In genomic region chr6:143536461-143536865, GRCh38 we compare ENCODE assay signal across 8 cellular contexts. TPM values are rescaled to one million over a fixed set of nuclear protein-coding genes. Genes with fewer than 3 reads are reported as not detected.
DNase-seq lines count a peak whose midpoint lies in the region; ATAC-seq, FAIRE-seq and TF ChIP-seq lines count a peak whose summit lies in the region.

No MANE protein-coding gene starts in this region.

- WGBS in gastroesophageal sphincter (ENCODE audit: low coverage in 1 of 2), 2 donors: 0% methylated on average over 15 of the region's 27 CpGs; no CpG with 5 or more reads in 1 of the 2 donors
- 1 to 3% methylated on average over 19 to 27 of the region's 27 CpGs for WGBS in pancreas, 2 donors

- no peaks in the 10 kb centered on the region for H3K27me3 Mint-ChIP-seq in activated T-helper 2 cell treated with anti-CD3 and anti-CD28 coated beads, Interferon-gamma antibody, Interleukin-2, Interleukin-4, amounts not matched to agents 10 μg/mL and 5 μg/mL and 100 μg/mL, durations not matched to agents 14 hours and 24 hours and 36 hours (ENCODE audit: low read depth)

- peaks cover 36% of the 10 kb centered on the region for H3K4me1 Mint-ChIP-seq in activated T-helper 2 cell treated with anti-CD3 and anti-CD28 coated beads, Interferon-gamma antibody, Interleukin-2, Interleukin-4, amounts not matched to agents 10 μg/mL and 5 μg/mL and 100 μg/mL, durations not matched to agents 14 hours and 24 hours and 36 hours (ENCODE audit: low read depth)

- H3K36me3 Mint-ChIP-seq in activated T-helper 2 cell treated with anti-CD3 and anti-CD28 coated beads, Interferon-gamma antibody, Interleukin-2, Interleukin-4, amounts not matched to agents 10 μg/mL and 5 μg/mL and 100 μg/mL, durations not matched to agents 14 hours and 24 hours and 36 hours (ENCODE audit: low read depth): peaks cover 9% of the 10 kb centered on the region

- intact Hi-C loops in A673 (cut with micrococcal nuclease; ENCODE audit: unreplicated experiment): loop anchor here (10.0 kb wide), 1 partner anchor 842 kb away; no protein-coding TSS in a partner anchor
- intact Hi-C loops in Panc1 (cut with micrococcal nuclease; ENCODE audit: unreplicated experiment): no loop called here
- intact Hi-C loops in activated T-helper 2 cell treated with anti-CD3 and anti-CD28 coated beads, Interferon-gamma antibody, Interleukin-2, Interleukin-4, amounts not matched to agents 10 μg/mL and 5 μg/mL and 100 μg/mL, durations not matched to agents 14 hours and 24 hours and 36 hours (cut with micrococcal nuclease): loop anchor here (1.0 to 2.0 kb wide), 3 partner anchors 8 to 38 kb away; partner anchors contain the start of gene FUCA2
- intact Hi-C loops in pancreas (cut with DNase I): no loop called here

- H3K27ac Mint-ChIP-seq in activated T-helper 2 cell treated with anti-CD3 and anti-CD28 coated beads, Interferon-gamma antibody, Interleukin-2, Interleukin-4, amounts not matched to agents 10 μg/mL and 5 μg/mL and 100 μg/mL, durations not matched to agents 14 hours and 24 hours and 36 hours: peak overlapping the region; percentile 73

- H3K27ac ChIP-seq in A673 (ENCODE audit: low read depth, low read length, poor library complexity, severe bottlenecking) (no peak overlapping the region), Panc1 (ENCODE audit: low read length) (peak overlapping the region; percentile 61), gastroesophageal sphincter (peak overlapping the region in 3 of 4 donors; percentile 78 to 81 (median 79)), pancreas (peak overlapping the region in 3 of 4 donors; percentile 46 to 79 (median 72))

- peaks cover 16% of the 10 kb centered on the region for H3K27me3 ChIP-seq in A673 (replicated peaks; ENCODE audit: insufficient read depth, low read depth, low read length, poor library complexity)
- H3K27me3 ChIP-seq in Panc1 (ENCODE audit: control insufficient read depth, insufficient read depth, low read length): no peaks in the 10 kb centered on the region; the same call in 1 of the 2 replicates
- no peaks in the 10 kb centered on the region for H3K27me3 ChIP-seq in gastroesophageal sphincter
- H3K27me3 ChIP-seq in pancreas: no peaks in the 10 kb centered on the region

- CTCF ChIA-PET in A673 (lab: Charles Lee) (no interaction called here), Panc1 (lab: Charles Lee) (no interaction called here)

- no peak for FAIRE-seq in pancreas (lab: Jason Lieb, UNC)

- no peak for TF ChIP-seq EP300 in gastroesophageal sphincter (IDR thresholded peaks at IDR 0.05)

- in situ Hi-C loops in Panc1 (cut with HindIII; ENCODE audit: low pct_unique_long_range_greater_than_20kb, low sequenced_read_pairs): no loop called here

- POLR2A ChIA-PET in A673 (lab: Charles Lee; ENCODE audit: low non-redundant PET): no interaction called here
- POLR2A ChIA-PET in Panc1 (lab: Charles Lee): interaction anchor here (0.6 kb wide), 1 partner anchor 882 kb away, joined by 4 read pairs; no protein-coding TSS in a partner anchor

- peak overlapping the region; percentile 77 for H3K4me3 Mint-ChIP-seq in activated T-helper 2 cell treated with anti-CD3 and anti-CD28 coated beads, Interferon-gamma antibody, Interleukin-2, Interleukin-4, amounts not matched to agents 10 μg/mL and 5 μg/mL and 100 μg/mL, durations not matched to agents 14 hours and 24 hours and 36 hours (ENCODE audit: low read depth)

- peak; percentile 58 for ATAC-seq in GM18873 (IDR thresholded peaks at IDR 0.05; ENCODE audit: low FRiP score, unreplicated experiment)
- peak; percentile 63 for ATAC-seq in HG03108 (IDR thresholded peaks at IDR 0.05; ENCODE audit: unreplicated experiment)
- peak; percentile 86 for ATAC-seq in Panc1
- peak; percentile 60 for ATAC-seq in gastroesophageal sphincter
- peak; percentile 68 to 81 (median 73) for ATAC-seq in pancreas

- H3K4me3 ChIP-seq in A673 (ENCODE audit: low read depth, low read length, poor library complexity, severe bottlenecking) (peak overlapping the region; percentile 36), Panc1 (ENCODE audit: low read depth in 2 of 2, low read length in 2 of 2) (peak overlapping the region; percentile 56 to 61), gastroesophageal sphincter (peak overlapping the region; percentile 59 to 63), pancreas (peak overlapping the region; percentile 21 to 60 (median 35))

- H3K9me3 Mint-ChIP-seq in activated T-helper 2 cell treated with anti-CD3 and anti-CD28 coated beads, Interferon-gamma antibody, Interleukin-2, Interleukin-4, amounts not matched to agents 10 μg/mL and 5 μg/mL and 100 μg/mL, durations not matched to agents 14 hours and 24 hours and 36 hours: no peaks in the 10 kb centered on the region

- H3K9me3 ChIP-seq in A673 (ENCODE audit: low read depth, low read length, poor library complexity, severe bottlenecking): no peaks in the 10 kb centered on the region
- H3K9me3 ChIP-seq in Panc1 (ENCODE audit: control insufficient read depth, insufficient read depth, low read depth, low read length): no peaks in the 10 kb centered on the region
- no peaks in the 10 kb centered on the region for H3K9me3 ChIP-seq in gastroesophageal sphincter
- H3K9me3 ChIP-seq in pancreas: no peaks in the 10 kb centered on the region

- no peaks in the 10 kb centered on the region for H3K4me1 ChIP-seq in A673 (ENCODE audit: insufficient read depth, low read length, poor library complexity, severe bottlenecking)
- H3K4me1 ChIP-seq in Panc1 (ENCODE audit: control insufficient read depth, insufficient read depth, low read length): peaks cover 11% of the 10 kb centered on the region; the same call in 1 of the 2 replicates
- H3K4me1 ChIP-seq in gastroesophageal sphincter: peaks cover 0 to 17% (median 6%) of the 10 kb centered on the region in 3 donors
- H3K4me1 ChIP-seq in pancreas: no peaks in the 10 kb centered on the region

- DNase-seq in A673 (ENCODE audit: low spot score) (peak; percentile 19), Panc1 (ENCODE audit: low read depth, low spot score) (no peak), pancreas (peak; percentile 40 to 82 (median 50)), inferior parietal cortex (ENCODE audit: extremely low spot score) (no peak)
- DNase-seq in activated T-helper 2 cell treated with anti-CD3 and anti-CD28 coated beads, Interferon-gamma antibody, Interleukin-2, Interleukin-4, amounts not matched to agents 10 μg/mL and 5 μg/mL and 100 μg/mL, durations not matched to agents 14 hours and 24 hours and 36 hours (ENCODE audit: low spot score): peak; percentile 45

- TF ChIP-seq POLR2A in gastroesophageal sphincter (IDR thresholded peaks at IDR 0.05): no peak

- TF ChIP-seq CTCF in A673 (conservative IDR thresholded peaks at IDR 0.05; ENCODE audit: low read depth, low read length): no peak
- no peak for TF ChIP-seq CTCF in Panc1 (IDR thresholded peaks at IDR 0.05)
- no peak for TF ChIP-seq CTCF in gastroesophageal sphincter (IDR thresholded peaks at IDR 0.05)
- no peak for TF ChIP-seq CTCF in pancreas (IDR thresholded peaks at IDR 0.05)

- BruUV-seq in A673 (replicated peaks; lab: Mats Ljungman, UMichigan) (no TSS peak), Panc1 (replicated peaks; lab: Mats Ljungman, UMichigan) (no TSS peak)

- H3K36me3 ChIP-seq in A673 (ENCODE audit: insufficient read depth, low read length, poor library complexity, severe bottlenecking) (no peaks in the 10 kb centered on the region), Panc1 (ENCODE audit: control insufficient read depth, insufficient read depth, low read length) (no peaks in the 10 kb centered on the region), gastroesophageal sphincter (no peaks in the 10 kb centered on the region), pancreas (no peaks in the 10 kb centered on the region)

RNA-seq across cellular contexts. Expression of gene FUCA2, which starts 24.9 kb away (rescaled TPM):
- total RNA-seq in A673 (2021) (11.4 and 15.3 TPM in 2 replicates), Panc1 (2021; ENCODE audit: unreplicated experiment) (68.1 TPM), gastroesophageal sphincter (10 to 100 TPM; 19.4 to 28.4 (median 23.9) TPM), pancreas (10 to 100 TPM; 21.0 to 36.7 (median 29.3) TPM)
- 42.9 TPM for polyA plus RNA-seq in Panc1 (2012; ENCODE audit: insufficient read length)
- total RNA-seq in activated T-helper 2 cell treated with anti-CD3 and anti-CD28 coated beads, Interferon-gamma antibody, Interleukin-2, Interleukin-4, amounts not matched to agents 10 μg/mL and 5 μg/mL and 100 μg/mL, durations not matched to agents 14 hours and 24 hours and 36 hours: 20.9 and 22.8 TPM in 2 replicates
- 10 to 100 TPM; 16.2 to 26.9 TPM for polyA plus RNA-seq in pancreas

Comparison
In these comparisons a context has a peak if more than half of its experiments do, and no peak if none do; other contexts are left out.
1. DNase-seq: peak in A673 (single experiment), activated T-helper 2 cell treated with anti-CD3 and anti-CD28 coated beads, Interferon-gamma antibody, Interleukin-2, Interleukin-4, amounts not matched to agents 10 μg/mL and 5 μg/mL and 100 μg/mL, durations not matched to agents 14 hours and 24 hours and 36 hours (single experiment) and pancreas (6 of 6); none in Panc1 (single experiment) and inferior parietal cortex (single experiment).
2. intact Hi-C loops: an anchor here in A673 (10.0 kb wide) and activated T-helper 2 cell treated with anti-CD3 and anti-CD28 coated beads, Interferon-gamma antibody, Interleukin-2, Interleukin-4, amounts not matched to agents 10 μg/mL and 5 μg/mL and 100 μg/mL, durations not matched to agents 14 hours and 24 hours and 36 hours (1.0 to 2.0 kb wide); none called in Panc1 and pancreas.
3. Peak in every context shown above with its lines, with median percentiles within 50 percentile points of each other: H3K4me3 ChIP-seq and ATAC-seq.